Comparison of ENCODE assay signal across 8 cellular contexts in the genomic region with DNA sequence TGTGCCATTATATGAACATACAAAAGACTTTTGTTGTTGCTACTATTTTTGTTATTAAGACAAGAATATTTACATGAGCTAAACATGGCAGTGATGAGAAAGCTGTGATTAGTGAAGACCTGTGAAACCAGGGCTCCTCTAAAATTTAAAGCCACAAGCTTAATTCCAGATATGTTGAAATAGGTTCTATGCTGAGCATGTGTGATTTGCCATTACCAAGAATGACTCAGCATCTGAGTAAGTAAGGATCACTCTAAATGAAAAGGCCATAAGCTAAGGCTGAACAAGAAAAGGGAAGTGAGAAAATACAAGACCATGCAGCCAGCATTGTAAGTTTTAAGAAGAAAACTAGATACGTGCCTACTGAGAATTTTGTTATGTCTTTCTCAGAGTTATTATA.
DNase-seq lines count a peak whose midpoint lies in the region; ATAC-seq, FAIRE-seq and TF ChIP-seq lines count a peak whose summit lies in the region.

No MANE protein-coding gene starts in this region.

- no peaks in the 10 kb centered on the region for H3K79me2 ChIP-seq in keratinocyte (ENCODE audit: control insufficient read depth, insufficient read depth, low read length)

- H3K4me2 ChIP-seq in keratinocyte (ENCODE audit: control insufficient read depth, extremely low read depth, insufficient read depth, low read depth, low read length): peak overlapping the region; percentile 44

- no peak for TF ChIP-seq CTCF in keratinocyte (optimal IDR thresholded peaks at IDR 0.05 in 1 of 3, IDR thresholded peaks at IDR 0.05 in 1 of 3, conservative IDR thresholded peaks at IDR 0.05 in 1 of 3; ENCODE audit: extremely low read depth in 1 of 3, insufficient read depth in 2 of 3, low read length in 3 of 3)

- H3K4me1 ChIP-seq in keratinocyte (ENCODE audit: control insufficient read depth, extremely low read depth, insufficient read depth, low read length): peaks cover 17% of the 10 kb centered on the region

- peak overlapping the region; percentile 33 for H3K27ac ChIP-seq in keratinocyte (ENCODE audit: control insufficient read depth, insufficient read depth, low read length)

- H3K9me3 ChIP-seq in keratinocyte (ENCODE audit: control insufficient read depth, low read depth, low read length): no peaks in the 10 kb centered on the region

- dilution Hi-C loops in keratinocyte (cut with MboI; ENCODE audit: extremely low pct_ligation_motif_present, low sequenced_read_pairs): no loop called here

- H3K4me3 ChIP-seq in keratinocyte (ENCODE audit: control insufficient read depth in 2 of 3, extremely low read depth in 1 of 3, insufficient read depth in 2 of 3, low read depth in 1 of 3, low read length in 3 of 3): no peak overlapping the region

- H3K9ac ChIP-seq in keratinocyte (ENCODE audit: control insufficient read depth, extremely low read depth, insufficient read depth, low read length): no peak overlapping the region

- no peaks in the 10 kb centered on the region for H3K27me3 ChIP-seq in keratinocyte (ENCODE audit: control insufficient read depth, extremely low read depth, insufficient read depth, low read length)

- H2AFZ ChIP-seq in keratinocyte (ENCODE audit: control insufficient read depth, low read length): peak overlapping the region; percentile 57

- H4K20me1 ChIP-seq in keratinocyte (ENCODE audit: control insufficient read depth, extremely low read depth, insufficient read depth, low read length): no peaks in the 10 kb centered on the region

- peak; percentile 89 to 98 for DNase-seq in AML-193 (lab: John Stamatoyannopoulos, UW)
- peak; percentile 21 for DNase-seq in GM19238 (ENCODE audit: insufficient read length, low spot score)
- peak; percentile 98 for DNase-seq in SIG-M5 treated with dmso at 0.1 percent for 504 hours (lab: John Stamatoyannopoulos, UW; ENCODE audit: unreplicated experiment)
- DNase-seq in keratinocyte (ENCODE audit: low read depth, low spot score): peak; percentile 69
- DNase-seq in NCI-H1417 treated with DMSO at 0.1 percent for 48 hours (lab: John Stamatoyannopoulos, UW): no peak
- no peak for DNase-seq in NCI-H1048 (lab: John Stamatoyannopoulos, UW)
- DNase-seq in ureter (ENCODE audit: low spot score): no peak

- FAIRE-seq in keratinocyte (lab: Jason Lieb, UNC): peak; percentile 75

- peak; percentile 100 for ATAC-seq in HG03135 (IDR thresholded peaks at IDR 0.05; ENCODE audit: unreplicated experiment)

- no peaks in the 10 kb centered on the region for H3K9me1 ChIP-seq in keratinocyte (ENCODE audit: control insufficient read depth, extremely low read depth, insufficient read depth, low read length)

- no peaks in the 10 kb centered on the region for H3K36me3 ChIP-seq in keratinocyte (ENCODE audit: control insufficient read depth in 2 of 2, extremely low read depth in 1 of 2, insufficient read depth in 2 of 2, low read length in 2 of 2)

Comparison
In these comparisons a context has a peak if more than half of its experiments do, and no peak if none do; other contexts are left out.
1. DNase-seq: peak in AML-193 (2 of 2), GM19238 (single experiment), SIG-M5 treated with dmso at 0.1 percent for 504 hours (single experiment) and keratinocyte (single experiment); none in NCI-H1417 treated with DMSO at 0.1 percent for 48 hours (single experiment), NCI-H1048 (single experiment) and ureter (single experiment).